8 cellular contexts compared by ENCODE assay signal in the genomic region with DNA sequence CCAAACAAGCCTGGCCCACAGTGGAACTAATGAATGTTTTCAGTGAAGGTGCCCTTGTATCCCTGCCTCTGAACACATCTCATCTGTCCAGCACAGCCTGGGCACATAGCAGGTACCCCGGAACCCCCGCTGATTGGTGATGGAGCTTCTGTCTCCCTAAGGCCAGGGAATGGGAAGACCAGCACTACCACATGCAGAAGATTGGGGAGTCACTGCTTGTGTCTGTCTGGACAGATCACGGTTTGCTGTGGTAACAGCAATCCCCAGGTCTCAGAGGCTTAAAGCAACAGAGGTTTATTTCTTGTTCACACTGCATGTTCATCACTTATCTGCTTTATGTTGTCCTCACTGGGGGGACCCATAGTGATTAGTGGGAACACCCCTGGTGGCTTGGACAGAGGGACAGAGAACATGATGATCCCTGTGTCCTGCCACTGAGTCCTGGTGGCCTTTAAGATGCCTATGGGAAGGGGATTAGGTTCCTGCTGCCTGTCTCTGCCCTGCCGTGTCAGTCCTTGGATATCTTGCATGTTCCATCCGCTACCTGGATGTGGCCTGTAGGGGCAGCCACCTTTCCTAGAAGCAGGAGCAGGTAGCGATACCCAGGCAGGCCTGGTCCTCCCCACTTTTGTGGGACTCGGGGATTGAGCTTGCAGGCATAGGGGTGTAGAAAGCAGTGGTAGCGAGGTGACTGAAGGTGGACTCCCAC. TPM values are rescaled to one million over a fixed set of nuclear protein-coding genes. Genes with fewer than 3 reads are reported as not detected.
DNase-seq lines count a peak whose midpoint lies in the region; ATAC-seq lines count a peak whose summit lies in the region.

No MANE protein-coding gene starts in this region.

- H3K36me3 Mint-ChIP-seq in activated CD8-positive, alpha-beta memory T cell treated with anti-CD3 and anti-CD28 coated beads, Interleukin-2, amount 10 ng/mL, durations not matched to agents 7 days and 5 days, result peaks cover 26% of the 10 kb centered on the region
- peaks cover 0 to 3% of the 10 kb centered on the region in 2 donors for H3K36me3 Mint-ChIP-seq in activated T-cell treated with anti-CD3 and anti-CD28 coated beads, Interleukin-2, amount 50 U/mL, for 72 hours (ENCODE audit: insufficient read depth in 2 of 2)

- peak overlapping the region; percentile 13 for H3K27ac ChIP-seq in substantia nigra (ENCODE audit: low read depth, low read length, poor library complexity, severe bottlenecking)

- ATAC-seq in activated CD8-positive, alpha-beta memory T cell treated with anti-CD3 and anti-CD28 coated beads, Interleukin-2, amount 10 ng/mL, durations not matched to agents 7 days and 5 days, result no peak
- ATAC-seq in activated T-cell treated with anti-CD3 and anti-CD28 coated beads, Interleukin-2, amount 50 U/mL, for 72 hours (replicated peaks in 1 of 2), result no peak
- ATAC-seq in GM18867 (IDR thresholded peaks at IDR 0.05; ENCODE audit: unreplicated experiment), result no peak
- ATAC-seq in HG03139 (IDR thresholded peaks at IDR 0.05; ENCODE audit: unreplicated experiment), result no peak
- ATAC-seq in GM21447 (IDR thresholded peaks at IDR 0.05; ENCODE audit: unreplicated experiment), result no peak

- peak overlapping the region; percentile 94 for H3K27ac Mint-ChIP-seq in activated CD8-positive, alpha-beta memory T cell treated with anti-CD3 and anti-CD28 coated beads, Interleukin-2, amount 10 ng/mL, durations not matched to agents 7 days and 5 days
- peak overlapping the region; percentile 93 for H3K27ac Mint-ChIP-seq in activated T-cell treated with anti-CD3 and anti-CD28 coated beads, Interleukin-2, amount 50 U/mL, for 72 hours

- H3K4me1 Mint-ChIP-seq in activated CD8-positive, alpha-beta memory T cell treated with anti-CD3 and anti-CD28 coated beads, Interleukin-2, amount 10 ng/mL, durations not matched to agents 7 days and 5 days, result peaks cover 74% of the 10 kb centered on the region
- H3K4me1 Mint-ChIP-seq in activated T-cell treated with anti-CD3 and anti-CD28 coated beads, Interleukin-2, amount 50 U/mL, for 72 hours (ENCODE audit: low read depth), result peaks cover 81% of the 10 kb centered on the region

- peak overlapping the region; percentile 92 for H3K4me3 Mint-ChIP-seq in activated CD8-positive, alpha-beta memory T cell treated with anti-CD3 and anti-CD28 coated beads, Interleukin-2, amount 10 ng/mL, durations not matched to agents 7 days and 5 days
- H3K4me3 Mint-ChIP-seq in activated T-cell treated with anti-CD3 and anti-CD28 coated beads, Interleukin-2, amount 50 U/mL, for 72 hours, result peak overlapping the region; percentile 84 to 95

- no peak for DNase-seq in activated CD8-positive, alpha-beta memory T cell treated with anti-CD3 and anti-CD28 coated beads, Interleukin-2, amount 10 ng/mL, durations not matched to agents 7 days and 5 days
- no peak for DNase-seq in activated CD8-positive, alpha-beta memory T cell treated with anti-CD3 and anti-CD28 coated beads, Interleukin-2, amount 50 U/mL, for 4 hours
- DNase-seq in activated T-cell treated with anti-CD3 and anti-CD28 coated beads, Interleukin-2, amount 50 U/mL, for 72 hours, result no peak
- DNase-seq in islet precursor cell (peak; percentile 79), substantia nigra (lab: John Stamatoyannopoulos, UW) (no peak)

- H3K9me3 Mint-ChIP-seq in activated CD8-positive, alpha-beta memory T cell treated with anti-CD3 and anti-CD28 coated beads, Interleukin-2, amount 10 ng/mL, durations not matched to agents 7 days and 5 days (ENCODE audit: low read depth), result no peaks in the 10 kb centered on the region
- no peaks in the 10 kb centered on the region for H3K9me3 Mint-ChIP-seq in activated T-cell treated with anti-CD3 and anti-CD28 coated beads, Interleukin-2, amount 50 U/mL, for 72 hours

- CTCF ChIA-PET in activated CD8-positive, alpha-beta memory T cell treated with anti-CD3 and anti-CD28 coated beads, Interleukin-2, amount 10 ng/mL, durations not matched to agents 7 days and 5 days (lab: Charles Lee), result interaction anchor here (2.3 to 22.0 kb wide), 6 partner anchors 11 to 44 kb away, joined by 6 to 378 read pairs (median 42); no protein-coding TSS in a partner anchor

- H3K27me3 Mint-ChIP-seq in activated CD8-positive, alpha-beta memory T cell treated with anti-CD3 and anti-CD28 coated beads, Interleukin-2, amount 10 ng/mL, durations not matched to agents 7 days and 5 days, result no peaks in the 10 kb centered on the region
- no peaks in the 10 kb centered on the region for H3K27me3 Mint-ChIP-seq in activated T-cell treated with anti-CD3 and anti-CD28 coated beads, Interleukin-2, amount 50 U/mL, for 72 hours (ENCODE audit: low read depth)

RNA-seq across cellular contexts. Expression of gene TSPAN14, which starts 3.6 kb away (rescaled TPM):
- total RNA-seq in activated CD8-positive, alpha-beta memory T cell treated with anti-CD3 and anti-CD28 coated beads, Interleukin-2, amount 10 ng/mL, durations not matched to agents 7 days and 5 days, result 100 to 1,000 TPM; 100 to 104 TPM
- total RNA-seq in activated T-cell treated with anti-CD3 and anti-CD28 coated beads, Interleukin-2, amount 50 U/mL, for 72 hours, result 10 to 100 TPM; 44.2 to 47.8 TPM

RNA-seq across cellular contexts. Expression of gene PRXL2A, which starts 49.4 kb away (rescaled TPM):
- total RNA-seq in activated CD8-positive, alpha-beta memory T cell treated with anti-CD3 and anti-CD28 coated beads, Interleukin-2, amount 10 ng/mL, durations not matched to agents 7 days and 5 days, result 10 to 100 TPM in 1 of 2 experiments, 1 to 10 TPM in 1; 8.1 to 12.2 TPM
- 10 to 100 TPM; 11.0 to 15.5 TPM for total RNA-seq in activated T-cell treated with anti-CD3 and anti-CD28 coated beads, Interleukin-2, amount 50 U/mL, for 72 hours
